Comparison of ENCODE assay signal across 8 cellular contexts in genomic region chr1:206967096-206967851, GRCh38. TPM values are rescaled to one million over a fixed set of nuclear protein-coding genes. Genes with fewer than 3 reads are reported as not detected.
DNase-seq lines count a peak whose midpoint lies in the region; ATAC-seq and TF ChIP-seq lines count a peak whose summit lies in the region.

No MANE protein-coding gene starts in this region.

- no peak overlapping the region for H3K27ac ChIP-seq in left ventricle myocardium inferior (replicated peaks)
- peak overlapping the region; percentile 74 to 83 (median 80) for H3K27ac ChIP-seq in transverse colon
- H3K27ac ChIP-seq in vagina: no peak overlapping the region
- H3K27ac ChIP-seq in spleen: peak overlapping the region in 2 of 8 donors; percentile 2 to 3

- intact Hi-C loops in Right ventricle myocardium superior (cut with DNase I) (no loop called here), left ventricle myocardium inferior (cut with micrococcal nuclease) (no loop called here), transverse colon (cut with DNase I; ENCODE audit: low total_unique reads) (no loop called here), vagina (cut with DNase I) (no loop called here), spleen (cut with DNase I; ENCODE audit: low total_unique reads) (no loop called here)

- no peak overlapping the region for H3K4me3 ChIP-seq in left ventricle myocardium inferior
- no peak overlapping the region for H3K4me3 ChIP-seq in astrocyte of the spinal cord (ENCODE audit: low read depth, low read length)
- no peak overlapping the region for H3K4me3 ChIP-seq in transverse colon
- H3K4me3 ChIP-seq in vagina: no peak overlapping the region
- H3K4me3 ChIP-seq in spleen: no peak overlapping the region

- TF ChIP-seq CTCF in left ventricle myocardium inferior (IDR thresholded peaks at IDR 0.05; ENCODE audit: borderline replicate concordance) (no peak), astrocyte of the spinal cord (IDR thresholded peaks at IDR 0.05; ENCODE audit: low read depth, low read length) (no peak), transverse colon (IDR thresholded peaks at IDR 0.05) (no peak), vagina (IDR thresholded peaks at IDR 0.05) (no peak), spleen (IDR thresholded peaks at IDR 0.05 in 8 of 11, conservative IDR thresholded peaks at IDR 0.05 in 3 of 11) (no peak)

- H3K4me1 ChIP-seq in left ventricle myocardium inferior (no peaks in the 10 kb centered on the region), transverse colon (peaks cover 12 to 75% (median 53%) of the 10 kb centered on the region in 4 donors), vagina (no peaks in the 10 kb centered on the region), spleen (peaks cover 0 to 50% (median 14%) of the 10 kb centered on the region in 6 donors)

- ATAC-seq in Right ventricle myocardium superior (ENCODE audit: poor library complexity) (peak; percentile 39), HG03469 (IDR thresholded peaks at IDR 0.05; ENCODE audit: unreplicated experiment) (peak; percentile 51)

- H3K36me3 ChIP-seq in left ventricle myocardium inferior (no peaks in the 10 kb centered on the region), transverse colon (no peaks in the 10 kb centered on the region), vagina (no peaks in the 10 kb centered on the region), spleen (no peaks in the 10 kb centered on the region)

- no peak for TF ChIP-seq EP300 in transverse colon (IDR thresholded peaks at IDR 0.05; ENCODE audit: low read depth)

- 44 to 45% methylated on average over 3 to 8 of the region's 8 CpGs for WGBS in transverse colon (ENCODE audit: low coverage in 1 of 2), 2 donors
- WGBS in spleen, 5 donors: 27 to 36% (median 33%) methylated on average over 8 of the region's 8 CpGs

- DNase-seq in Right ventricle myocardium superior (no peak), left ventricle myocardium inferior (no peak), astrocyte of the spinal cord (ENCODE audit: low read depth, low spot score) (peak; percentile 14), transverse colon (no peak), NCI-H2171 (lab: John Stamatoyannopoulos, UW) (no peak), vagina (ENCODE audit: extremely low spot score in 2 of 2) (no peak), spleen (no peak)

- H3K9me3 ChIP-seq in left ventricle myocardium inferior (replicated peaks) (no peaks in the 10 kb centered on the region), transverse colon (no peaks in the 10 kb centered on the region), vagina (no peaks in the 10 kb centered on the region), spleen (no peaks in the 10 kb centered on the region)

- TF ChIP-seq POLR2A in transverse colon (IDR thresholded peaks at IDR 0.05): no peak
- no peak for TF ChIP-seq POLR2A in vagina (IDR thresholded peaks at IDR 0.05)
- no peak for TF ChIP-seq POLR2A in spleen (IDR thresholded peaks at IDR 0.05)

- in situ Hi-C loops in astrocyte of the spinal cord (cut with HindIII; ENCODE audit: low sequenced_read_pairs) (no loop called here), transverse colon (cut with MboI; ENCODE audit: low pct_ligation_motif_present in 1 of 4, low pct_unique_long_range_greater_than_20kb in 1 of 4, low sequenced_read_pairs in 3 of 4) (no loop called here)

- H3K27me3 ChIP-seq in left ventricle myocardium inferior (ENCODE audit: low read depth) (peaks cover 39% of the 10 kb centered on the region), transverse colon (no peaks in the 10 kb centered on the region), vagina (no peaks in the 10 kb centered on the region), spleen (replicated peaks in 1 of 7) (peaks cover 0 to 14% (median 0%) of the 10 kb centered on the region in 7 donors)

RNA-seq across cellular contexts. Expression of gene FCAMR, which starts 3.0 kb away (rescaled TPM):
- total RNA-seq in Right ventricle myocardium superior (not detected), left ventricle myocardium inferior (not detected), transverse colon (1 to 10 TPM in 1 of 4 donors, under 1 TPM in 2, not detected in 1; 0.37 to 2.4 (median 0.64) TPM), vagina (not detected), spleen (1 to 10 TPM in 1 of 7 donors, under 1 TPM in 4, not detected in 2; 0.16 to 1.0 (median 0.36) TPM)
- 1 to 10 TPM in 1 of 3 donors, under 1 TPM in 2; 0.38 to 1.3 (median 0.59) TPM for polyA plus RNA-seq in spleen

RNA-seq across cellular contexts. Expression of gene PIGR, which starts 21.0 kb away (rescaled TPM):
- 0.13 TPM for total RNA-seq in Right ventricle myocardium superior
- total RNA-seq in left ventricle myocardium inferior: 0.91 TPM
- over 10,000 TPM in 1 of 4 donors, 1,000 to 10,000 TPM in 3; 3,370 to 10,796 (median 6,659) TPM for total RNA-seq in transverse colon
- total RNA-seq in vagina: 0.25 TPM
- 1 to 10 TPM in 3 of 7 donors, under 1 TPM in 4; 0.37 to 1.7 (median 0.94) TPM for total RNA-seq in spleen
- under 1 TPM; 0.13 to 0.99 (median 0.30) TPM for polyA plus RNA-seq in spleen

RNA-seq across cellular contexts. Expression of gene FCMR, which starts 45.5 kb away (rescaled TPM):
- 3.2 TPM for total RNA-seq in Right ventricle myocardium superior
- 3.3 TPM for total RNA-seq in left ventricle myocardium inferior
- 10 to 100 TPM in 2 of 4 donors, 1 to 10 TPM in 1, under 1 TPM in 1; 1.00 to 51.6 (median 15.9) TPM for total RNA-seq in transverse colon
- total RNA-seq in vagina: 12.3 TPM
- 100 to 1,000 TPM; 136 to 269 (median 242) TPM for total RNA-seq in spleen
- 100 to 1,000 TPM; 165 to 229 (median 187) TPM for polyA plus RNA-seq in spleen

Comparison
In these comparisons a context has a peak if more than half of its experiments do, and no peak if none do; other contexts are left out.
1. H3K27ac ChIP-seq: peak in transverse colon (4 of 4); none in left ventricle myocardium inferior (single experiment) and vagina (single experiment).
2. RNA of gene PIGR, which starts 21.0 kb away (total RNA-seq): 3,370 to 10,796 TPM in transverse colon; 0.37 to 1.7 TPM in spleen, 0.91 TPM in left ventricle myocardium inferior (single experiment), 0.25 TPM in vagina (single experiment) and 0.13 TPM in Right ventricle myocardium superior (single experiment); every median in the first group is over 1,000 times any median in the second.